Comparison of ENCODE assay signal across 14 cellular contexts in genomic region chr10:102302611-102303010, GRCh38.
"Had no signal": no experiment of that assay in that cellular context is flagged by ENCODE, and none has a peak within 500 bp of the region (broad histone marks: within the 10 kb centered on the region; RNA-seq: fewer than 3 reads in every experiment).

No MANE protein-coding gene starts in this region.

- H3K9me3 Mint-ChIP-seq: activated naive CD4-positive, alpha-beta T cell treated with anti-CD3 and anti-CD28 coated beads, Interleukin-2, amount 10 ng/mL, durations not matched to agents 7 days and 5 days; activated T-helper 2 cell treated with anti-CD3 and anti-CD28 coated beads, Interferon-gamma antibody, Interleukin-2, Interleukin-4, amounts not matched to agents 10 μg/mL and 5 μg/mL and 100 μg/mL, durations not matched to agents 14 hours and 24 hours and 36 hours; stimulated activated naive CD8-positive, alpha-beta T cell treated with anti-CD3 and anti-CD28 coated beads, Interleukin-15, amount 100 ng/mL, for 72 hours had no signal

- H3K27ac ChIP-seq: thoracic aorta had no signal

- DNase-seq: activated naive CD4-positive, alpha-beta T cell treated with anti-CD3 and anti-CD28 coated beads, Interleukin-2, amount 10 ng/mL, durations not matched to agents 7 days and 5 days; central memory CD4-positive, alpha-beta T cell; cortex of kidney; effector memory CD4-positive, alpha-beta T cell; left colon; mesendoderm; nephron progenitor cell; stimulated activated CD4-positive, alpha-beta T cell treated with anti-CD3 and anti-CD28 coated beads, Interleukin-15, amount 100 ng/mL, for 24 hours; stimulated activated CD4-positive, alpha-beta T cell treated with anti-CD3 and anti-CD28 coated beads, Interleukin-4, amount 100 ng/mL, for 24 hours; stimulated activated naive CD8-positive, alpha-beta T cell treated with anti-CD3 and anti-CD28 coated beads, Interleukin-15, amount 100 ng/mL, for 72 hours; T-helper 17 cell had no signal

- H3K27ac Mint-ChIP-seq: activated naive CD4-positive, alpha-beta T cell treated with anti-CD3 and anti-CD28 coated beads, Interleukin-2, amount 10 ng/mL, durations not matched to agents 7 days and 5 days; activated T-helper 2 cell treated with anti-CD3 and anti-CD28 coated beads, Interferon-gamma antibody, Interleukin-2, Interleukin-4, amounts not matched to agents 10 μg/mL and 5 μg/mL and 100 μg/mL, durations not matched to agents 14 hours and 24 hours and 36 hours; stimulated activated naive CD8-positive, alpha-beta T cell treated with anti-CD3 and anti-CD28 coated beads, Interleukin-15, amount 100 ng/mL, for 72 hours had no signal

- H3K27me3 Mint-ChIP-seq: activated naive CD4-positive, alpha-beta T cell treated with anti-CD3 and anti-CD28 coated beads, Interleukin-2, amount 10 ng/mL, durations not matched to agents 7 days and 5 days; stimulated activated naive CD8-positive, alpha-beta T cell treated with anti-CD3 and anti-CD28 coated beads, Interleukin-15, amount 100 ng/mL, for 72 hours; T-helper 17 cell had no signal

- H3K36me3 ChIP-seq: thoracic aorta had no signal

- H3K4me3 ChIP-seq: thoracic aorta had no signal

- H3K4me3 Mint-ChIP-seq: activated naive CD4-positive, alpha-beta T cell treated with anti-CD3 and anti-CD28 coated beads, Interleukin-2, amount 10 ng/mL, durations not matched to agents 7 days and 5 days; nephron progenitor cell; stimulated activated naive CD8-positive, alpha-beta T cell treated with anti-CD3 and anti-CD28 coated beads, Interleukin-15, amount 100 ng/mL, for 72 hours; T-helper 17 cell had no signal

- ATAC-seq: activated CD4-positive, CD25-positive, alpha-beta regulatory T cell treated with anti-CD3 and anti-CD28 coated beads, Interleukin-2, amount 50 U/mL, for 24 hours; left colon; stimulated activated naive CD8-positive, alpha-beta T cell treated with anti-CD3 and anti-CD28 coated beads, Interleukin-15, amount 100 ng/mL, for 72 hours; T-helper 17 cell had no signal

- H3K9me3 ChIP-seq: thoracic aorta had no signal
